8 cellular contexts compared by ENCODE assay signal in the genomic region with DNA sequence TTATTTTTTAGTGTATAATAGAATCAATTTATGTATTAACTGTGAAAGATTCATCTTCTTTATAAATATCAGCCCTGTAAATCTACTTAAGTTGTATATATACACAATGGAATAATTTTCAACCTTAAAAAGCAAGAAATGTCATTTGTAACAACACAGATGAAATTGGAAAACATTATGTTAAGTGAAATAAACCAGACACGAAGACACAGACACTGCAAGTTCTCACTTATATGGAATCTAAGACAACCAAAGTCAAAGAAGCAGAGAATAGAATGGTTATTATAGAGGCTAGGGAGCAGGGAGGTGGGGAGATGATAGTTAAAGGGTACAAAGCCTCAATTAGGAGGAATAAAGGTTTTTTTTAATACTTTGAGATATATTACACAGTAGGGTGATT.
"Had no signal": no experiment of that assay in that cellular context is flagged by ENCODE, and none has a peak within 500 bp of the region (broad histone marks: within the 10 kb centered on the region; RNA-seq: fewer than 3 reads in every experiment).

No MANE protein-coding gene starts in this region.

- H3K4me3 ChIP-seq: K562 had no signal

- DNase-seq: IMR-90, KBM-7, KG1 had no signal

- H3K27me3 Mint-ChIP-seq: IgD-negative memory B cell had no signal

- ATAC-seq: HepG2, K562 had no signal

- H3K27ac ChIP-seq: HL-60 had no signal

- H3K27ac Mint-ChIP-seq: IgD-negative memory B cell had no signal

- H3K4me3 Mint-ChIP-seq: IgD-negative memory B cell had no signal

- H3K4me1 Mint-ChIP-seq: IgD-negative memory B cell had no signal

- FAIRE-seq: HepG2, HTR-8/SVneo, K562 had no signal

- H3K36me3 Mint-ChIP-seq: IgD-negative memory B cell had no signal
